In genomic region chrX:153643431-153644351, GRCh38 we compare ENCODE assay signal across 9 cellular contexts. TPM values are rescaled to one million over a fixed set of nuclear protein-coding genes. Genes with fewer than 3 reads are reported as not detected.
DNase-seq lines count a peak whose midpoint lies in the region; ATAC-seq and TF ChIP-seq lines count a peak whose summit lies in the region.
"Had no signal": no experiment of that assay in that cellular context is flagged by ENCODE, and none has a peak within 500 bp of the region (broad histone marks: within the 10 kb centered on the region; RNA-seq: fewer than 3 reads in every experiment).

No MANE protein-coding gene starts in this region.

- H3K27me3 ChIP-seq in esophagus muscularis mucosa (peaks cover 0 to 82% (median 35%) of the 10 kb centered on the region in 4 donors), transverse colon (peaks cover 78% of the 10 kb centered on the region)

- no peak overlapping the region for H3K27ac Mint-ChIP-seq in CD14-positive monocyte
- H3K27ac Mint-ChIP-seq: stimulated activated naive CD8-positive, alpha-beta T cell treated with anti-CD3 and anti-CD28 coated beads, Interleukin-15, Interleukin-2, amounts not matched to agents 100 ng/mL and 50 ng/mL, for 24 hours had no signal

- H3K4me1 ChIP-seq in esophagus muscularis mucosa (peaks cover 6 to 48% (median 44%) of the 10 kb centered on the region in 4 donors), transverse colon (peaks cover 0 to 29% (median 11%) of the 10 kb centered on the region in 4 donors)

- DNase-seq in DMS53 (lab: John Stamatoyannopoulos, UW) (peak; percentile 50), DMS53 treated with DMSO at 0.1 percent for 48 hours (lab: John Stamatoyannopoulos, UW; ENCODE audit: unreplicated experiment) (no peak), NCI-H69 (lab: John Stamatoyannopoulos, UW) (peak; percentile 49), esophagus muscularis mucosa (ENCODE audit: extremely low spot score) (no peak), putamen (ENCODE audit: low spot score) (peak; percentile 24), CD14-positive monocyte (ENCODE audit: low spot score) (no peak), transverse colon (no peak)

- peaks cover 51 to 82% (median 70%) of the 10 kb centered on the region in 3 donors for H3K27me3 Mint-ChIP-seq in CD14-positive monocyte (ENCODE audit: low read depth in 3 of 3)

- in situ Hi-C loops in transverse colon (cut with MboI; ENCODE audit: low pct_ligation_motif_present in 1 of 4, low pct_unique_long_range_greater_than_20kb in 1 of 4, low sequenced_read_pairs in 3 of 4) = no loop called here

- peak in 1 of 3 experiments; percentile 18 for TF ChIP-seq CTCF in esophagus muscularis mucosa (IDR thresholded peaks at IDR 0.05)
- no peak for TF ChIP-seq CTCF in CD14-positive monocyte (IDR thresholded peaks at IDR 0.05)
- peak in 1 of 5 experiments; percentile 6 for TF ChIP-seq CTCF in transverse colon (IDR thresholded peaks at IDR 0.05)

- H3K9me3 Mint-ChIP-seq in CD14-positive monocyte = peaks cover 0 to 21% (median 8%) of the 10 kb centered on the region in 7 donors
- H3K9me3 Mint-ChIP-seq: stimulated activated naive CD8-positive, alpha-beta T cell treated with anti-CD3 and anti-CD28 coated beads, Interleukin-15, Interleukin-2, amounts not matched to agents 100 ng/mL and 50 ng/mL, for 24 hours had no signal

- H3K36me3 ChIP-seq in esophagus muscularis mucosa = no peaks in the 10 kb centered on the region
- H3K36me3 ChIP-seq in transverse colon = no peaks in the 10 kb centered on the region

- H3K4me1 Mint-ChIP-seq in CD14-positive monocyte = peaks cover 2% of the 10 kb centered on the region

- intact Hi-C loops in esophagus muscularis mucosa (cut with DNase I) (no loop called here), CD14-positive monocyte (cut with micrococcal nuclease) (no loop called here), transverse colon (cut with DNase I; ENCODE audit: low total_unique reads) (no loop called here)

- peaks cover 0 to 1% of the 10 kb centered on the region in 2 donors for H3K36me3 Mint-ChIP-seq in CD14-positive monocyte

- H3K9me3 ChIP-seq in esophagus muscularis mucosa = peaks cover 0 to 7% (median 0%) of the 10 kb centered on the region in 4 donors
- no peaks in the 10 kb centered on the region for H3K9me3 ChIP-seq in transverse colon

- TF ChIP-seq EP300 in esophagus muscularis mucosa (IDR thresholded peaks at IDR 0.05) = no peak
- TF ChIP-seq EP300 in transverse colon (IDR thresholded peaks at IDR 0.05; ENCODE audit: low read depth) = no peak

- H3K4me3 ChIP-seq in esophagus muscularis mucosa (peak overlapping the region in 3 of 4 donors; percentile 27 to 39 (median 32)), transverse colon (peak overlapping the region in 1 of 4 donors; percentile 23)

- TF ChIP-seq POLR2A in esophagus muscularis mucosa (IDR thresholded peaks at IDR 0.05; ENCODE audit: low read depth) (no peak), transverse colon (IDR thresholded peaks at IDR 0.05) (no peak)

- ATAC-seq in HG02571 (IDR thresholded peaks at IDR 0.05; ENCODE audit: unreplicated experiment) = no peak

- no peak overlapping the region for H3K27ac ChIP-seq in esophagus muscularis mucosa (replicated peaks in 1 of 4)
- no peak overlapping the region for H3K27ac ChIP-seq in transverse colon

- 18% methylated on average over 34 of the region's 84 CpGs for WGBS in esophagus muscularis mucosa
- 43% methylated on average over 66 of the region's 84 CpGs; no CpG with 5 or more reads in 1 of the 2 donors for WGBS in transverse colon (ENCODE audit: low coverage in 1 of 2), 2 donors

- peak overlapping the region in 1 of 2 donors; percentile 71 for H3K4me3 Mint-ChIP-seq in CD14-positive monocyte

RNA-seq across cellular contexts. Expression of gene DUSP9, which starts 3.3 kb away (rescaled TPM):
- total RNA-seq in esophagus muscularis mucosa (not detected), transverse colon (not detected)
- polyA plus RNA-seq in CD14-positive monocyte = not detected

RNA-seq across cellular contexts. Expression of gene PNCK, which starts 29.9 kb away (rescaled TPM):
- total RNA-seq in esophagus muscularis mucosa = 10 to 100 TPM; 20.5 to 67.8 (median 26.0) TPM
- not detected for polyA plus RNA-seq in CD14-positive monocyte
- 10 to 100 TPM in 1 of 4 donors, 1 to 10 TPM in 2, not detected in 1; 6.5 to 74.4 (median 7.9) TPM for total RNA-seq in transverse colon

RNA-seq across cellular contexts. Expression of gene SLC6A8, which starts 44.0 kb away (rescaled TPM):
- 10 to 100 TPM; 41.7 to 62.3 (median 45.6) TPM for total RNA-seq in esophagus muscularis mucosa
- polyA plus RNA-seq in CD14-positive monocyte = under 1 TPM; 0.23 to 0.85 TPM
- total RNA-seq in transverse colon = 100 to 1,000 TPM in 3 of 4 donors, 10 to 100 TPM in 1; 61.1 to 332 (median 197) TPM

RNA-seq across cellular contexts. Expression of gene CCNQ, which starts 44.8 kb away (rescaled TPM):
- 10 to 100 TPM; 38.6 to 58.3 (median 49.8) TPM for total RNA-seq in esophagus muscularis mucosa
- polyA plus RNA-seq in CD14-positive monocyte = 10 to 100 TPM; 29.3 to 35.6 TPM
- 10 to 100 TPM in 3 of 4 donors, 1 to 10 TPM in 1; 5.2 to 32.5 (median 26.8) TPM for total RNA-seq in transverse colon

Comparison
In these comparisons a context has a peak if more than half of its experiments do, and no peak if none do; other contexts are left out.
1. DNase-seq: peak in DMS53 (single experiment), NCI-H69 (single experiment) and putamen (single experiment); none in DMS53 treated with DMSO at 0.1 percent for 48 hours (single experiment), esophagus muscularis mucosa (single experiment), CD14-positive monocyte (single experiment) and transverse colon (single experiment).